ENCODE assay signal across 14 cellular contexts in genomic region chr1:3912809-3913685, GRCh38. TPM values are rescaled to one million over a fixed set of nuclear protein-coding genes. Genes with fewer than 3 reads are reported as not detected.
A peak's percentile ranks its signal among the peaks of the same experiment; 100 is the strongest.
DNase-seq lines count a peak whose midpoint lies in the region; ATAC-seq and TF ChIP-seq lines count a peak whose summit lies in the region.
"Had no signal": no experiment of that assay in that cellular context is flagged by ENCODE, and none has a peak within 500 bp of the region (broad histone marks: within the 10 kb centered on the region; RNA-seq: fewer than 3 reads in every experiment).

No MANE protein-coding gene starts in this region.

- no peak overlapping the region for H4K8ac ChIP-seq in mesendoderm (ENCODE audit: low read depth, low read length)

- no peaks in the 10 kb centered on the region for H3K79me1 ChIP-seq in mesendoderm (ENCODE audit: low read length)

- no peak overlapping the region for H3K23ac ChIP-seq in mesendoderm (ENCODE audit: low read length)

- H2BK15ac ChIP-seq in mesendoderm (replicated peaks; ENCODE audit: low read depth), result no peak overlapping the region

- no peak overlapping the region for H2BK5ac ChIP-seq in mesendoderm (ENCODE audit: low read length)

- no peak overlapping the region for H3K4me3 ChIP-seq in H7 (ENCODE audit: insufficient read depth, low read depth, low read length)
- H3K4me3 ChIP-seq in coronary artery, result no peak overlapping the region
- H3K4me3 ChIP-seq in mesendoderm (ENCODE audit: low read length), result no peak overlapping the region
- H3K4me3 ChIP-seq: GM12878 had no signal

- no peak overlapping the region for H3K4ac ChIP-seq in mesendoderm (ENCODE audit: low read depth, low read length)

- H2BK120ac ChIP-seq in mesendoderm (ENCODE audit: low read depth, low read length), result no peak overlapping the region

- no peak overlapping the region for H3K4me2 ChIP-seq in mesendoderm (ENCODE audit: low read length)

- DNase-seq in NCI-H2171 treated with DMSO at 0.1 percent for 48 hours (lab: John Stamatoyannopoulos, UW) (peak; percentile 6), NCI-H2171 (lab: John Stamatoyannopoulos, UW) (no peak), H7 (peak; percentile 76), coronary artery (ENCODE audit: low spot score) (peak; percentile 66), mesendoderm (peak; percentile 27), NCI-H524 treated with DMSO at 0.1 percent for 48 hours (lab: John Stamatoyannopoulos, UW) (no peak)
- DNase-seq in central memory CD4-positive, alpha-beta T cell, result no peak
- DNase-seq: 8988T, C1 segment of cervical spinal cord, KG1, NCI-H1048 had no signal

- H4K5ac ChIP-seq in mesendoderm (ENCODE audit: low read length), result no peak overlapping the region

- H3K18ac ChIP-seq in mesendoderm (ENCODE audit: low read length), result no peak overlapping the region

- H3K27ac ChIP-seq in coronary artery, result no peak overlapping the region
- H3K27ac ChIP-seq in mesendoderm (ENCODE audit: low read depth, low read length), result no peak overlapping the region

- no peak for TF ChIP-seq CTCF in coronary artery (IDR thresholded peaks at IDR 0.05)

- ATAC-seq in HG02884 (IDR thresholded peaks at IDR 0.05; ENCODE audit: unreplicated experiment), result no peak
- ATAC-seq: GM12878, HCT116 had no signal

- no CpG with 5 or more reads among the region's 23 CpGs for WGBS in mesendoderm (ENCODE audit: extremely low coverage, insufficient coverage, low lambda C conversion rate)

- H3K27me3 ChIP-seq in H7 (ENCODE audit: control insufficient read depth, insufficient read depth, low read length), result no peaks in the 10 kb centered on the region; the same call in 1 of the 2 replicates
- H3K27me3 ChIP-seq in mesendoderm (ENCODE audit: insufficient read depth, low read length, poor library complexity), result no peaks in the 10 kb centered on the region

- H2AK5ac ChIP-seq in mesendoderm (ENCODE audit: low read length), result no peak overlapping the region

- no peaks in the 10 kb centered on the region for H3K79me2 ChIP-seq in mesendoderm (ENCODE audit: control insufficient read depth, insufficient read depth, low read length)

- H3K9ac ChIP-seq in mesendoderm (ENCODE audit: low read length), result no peak overlapping the region

- H3K4me1 ChIP-seq in mesendoderm (ENCODE audit: control insufficient read depth, low read depth, low read length), result peaks cover 2% of the 10 kb centered on the region

- H3K56ac ChIP-seq in mesendoderm (ENCODE audit: low read length), result no peak overlapping the region

- H3K36me3 ChIP-seq in H7 (replicated peaks; ENCODE audit: control insufficient read depth, insufficient read depth, low read length) (no peaks in the 10 kb centered on the region), mesendoderm (ENCODE audit: control insufficient read depth, insufficient read depth, low read length) (no peaks in the 10 kb centered on the region)

RNA-seq across cellular contexts. Expression of gene C1orf174, which starts 13.0 kb away (rescaled TPM):
- 60.5 and 63.9 TPM in 2 replicates for total RNA-seq in H7 (2014; rRNA removed; shearing (Covaris generic))
- 29.2 TPM for polyA plus RNA-seq in mesendoderm (2013, experiment 1 of 2)
- 29.8 TPM for polyA plus RNA-seq in mesendoderm (2013, experiment 2 of 2)

RNA-seq across cellular contexts. Expression of gene DFFB, which starts 55.8 kb away (rescaled TPM):
- 12.1 and 14.1 TPM in 2 replicates for total RNA-seq in H7 (2014; rRNA removed; shearing (Covaris generic))
- 5.4 TPM for polyA plus RNA-seq in mesendoderm (2013, experiment 1 of 2)
- 5.9 TPM for polyA plus RNA-seq in mesendoderm (2013, experiment 2 of 2)

RNA-seq across cellular contexts. Expression of gene CEP104, which starts 56.0 kb away (rescaled TPM):
- total RNA-seq in H7 (2014; rRNA removed; shearing (Covaris generic)), result 22.8 and 35.8 TPM in 2 replicates
- polyA plus RNA-seq in mesendoderm (2013, experiment 1 of 2), result 15.6 TPM
- polyA plus RNA-seq in mesendoderm (2013, experiment 2 of 2), result 14.2 TPM

Comparison
In these comparisons a context has a peak if more than half of its experiments do, and no peak if none do; other contexts are left out.
1. DNase-seq: peak in NCI-H2171 treated with DMSO at 0.1 percent for 48 hours (single experiment), H7 (single experiment), coronary artery (single experiment) and mesendoderm (single experiment); none in NCI-H2171 (single experiment), central memory CD4-positive, alpha-beta T cell (single experiment) and NCI-H524 treated with DMSO at 0.1 percent for 48 hours (single experiment).